In genomic region chr15:81284256-81285031, GRCh38 we compare ENCODE assay signal across 14 cellular contexts. TPM values are rescaled to one million over a fixed set of nuclear protein-coding genes. Genes with fewer than 3 reads are reported as not detected.
DNase-seq lines count a peak whose midpoint lies in the region; ATAC-seq lines count a peak whose summit lies in the region.
"Had no signal": no experiment of that assay in that cellular context is flagged by ENCODE, and none has a peak within 500 bp of the region (broad histone marks: within the 10 kb centered on the region; RNA-seq: fewer than 3 reads in every experiment).

No MANE protein-coding gene starts in this region.

- no peaks in the 10 kb centered on the region for H3K4me1 ChIP-seq in Karpas-422 (ENCODE audit: low read length)
- H3K4me1 ChIP-seq: foreskin keratinocyte had no signal

- H3K9ac ChIP-seq in Karpas-422 (ENCODE audit: low read length): no peak overlapping the region

- peaks cover 8% of the 10 kb centered on the region for H3K9me3 Mint-ChIP-seq in activated naive CD4-positive, alpha-beta T cell treated with anti-CD3 and anti-CD28 coated beads, Interleukin-2, amount 50 U/mL, for 24 hours
- H3K9me3 Mint-ChIP-seq in activated T-helper 1 cell treated with anti-CD3 and anti-CD28 coated beads, Interleukin-12 subunit alpha, Interleukin-12 subunit beta, Interleukin-2, Interleukin-4 antibody, amounts not matched to agents 30 ng/mL and 10 ng/mL and 1 ng/mL, durations not matched to agents 14 hours and 24 hours and 36 hours: peaks cover 13% of the 10 kb centered on the region
- H3K9me3 Mint-ChIP-seq in stimulated activated naive CD8-positive, alpha-beta T cell treated with anti-CD3 and anti-CD28 coated beads, Interleukin-15, amount 100 ng/mL, for 72 hours: peaks cover 18 to 22% of the 10 kb centered on the region in 2 donors

- no peak for DNase-seq in activated naive CD4-positive, alpha-beta T cell (lab: John Stamatoyannopoulos, UW)
- DNase-seq in activated T-helper 1 cell treated with anti-CD3 and anti-CD28 coated beads, Interleukin-12 subunit alpha, Interleukin-12 subunit beta, Interleukin-2, Interleukin-4 antibody, amounts not matched to agents 30 ng/mL and 10 ng/mL and 1 ng/mL, durations not matched to agents 14 hours and 24 hours and 36 hours (ENCODE audit: low spot score): no peak
- no peak for DNase-seq in stimulated activated naive CD8-positive, alpha-beta T cell treated with anti-CD3 and anti-CD28 coated beads, Interleukin-15, amount 100 ng/mL, for 72 hours
- no peak for DNase-seq in Karpas-422
- DNase-seq in NCI-H446 treated with DMSO at 0.1 percent for 48 hours (lab: John Stamatoyannopoulos, UW): no peak
- DNase-seq: foreskin keratinocyte, NCI-H2227 treated with DMSO at 0.1 percent for 48 hours, SW 1271 had no signal

- peaks cover 86% of the 10 kb centered on the region for H3K4me1 Mint-ChIP-seq in activated naive CD4-positive, alpha-beta T cell treated with anti-CD3 and anti-CD28 coated beads, Interleukin-2, amount 50 U/mL, for 24 hours
- peaks cover 49% of the 10 kb centered on the region for H3K4me1 Mint-ChIP-seq in activated T-helper 1 cell treated with anti-CD3 and anti-CD28 coated beads, Interleukin-12 subunit alpha, Interleukin-12 subunit beta, Interleukin-2, Interleukin-4 antibody, amounts not matched to agents 30 ng/mL and 10 ng/mL and 1 ng/mL, durations not matched to agents 14 hours and 24 hours and 36 hours (ENCODE audit: low read depth)
- peaks cover 85% of the 10 kb centered on the region for H3K4me1 Mint-ChIP-seq in stimulated activated naive CD8-positive, alpha-beta T cell treated with anti-CD3 and anti-CD28 coated beads, Interleukin-15, amount 100 ng/mL, for 72 hours

- no peak overlapping the region for H3K27ac ChIP-seq in Karpas-422 (ENCODE audit: low read length)
- H3K27ac ChIP-seq: foreskin keratinocyte had no signal

- H3K9me2 ChIP-seq in Karpas-422 (replicated peaks; ENCODE audit: insufficient read depth, low read length): no peaks in the 10 kb centered on the region

- intact Hi-C loops in activated T-helper 1 cell treated with anti-CD3 and anti-CD28 coated beads, Interleukin-12 subunit alpha, Interleukin-12 subunit beta, Interleukin-2, Interleukin-4 antibody, amounts not matched to agents 30 ng/mL and 10 ng/mL and 1 ng/mL, durations not matched to agents 14 hours and 24 hours and 36 hours (cut with micrococcal nuclease): no loop called here

- H3K9me3 ChIP-seq in Karpas-422 (ENCODE audit: low read length): no peaks in the 10 kb centered on the region

- no peaks in the 10 kb centered on the region for H3K27me3 Mint-ChIP-seq in activated naive CD4-positive, alpha-beta T cell treated with anti-CD3 and anti-CD28 coated beads, Interleukin-2, amount 50 U/mL, for 24 hours
- peaks cover 2% of the 10 kb centered on the region for H3K27me3 Mint-ChIP-seq in activated T-helper 1 cell treated with anti-CD3 and anti-CD28 coated beads, Interleukin-12 subunit alpha, Interleukin-12 subunit beta, Interleukin-2, Interleukin-4 antibody, amounts not matched to agents 30 ng/mL and 10 ng/mL and 1 ng/mL, durations not matched to agents 14 hours and 24 hours and 36 hours (ENCODE audit: insufficient read depth)
- no peaks in the 10 kb centered on the region for H3K27me3 Mint-ChIP-seq in stimulated activated naive CD8-positive, alpha-beta T cell treated with anti-CD3 and anti-CD28 coated beads, Interleukin-15, amount 100 ng/mL, for 72 hours
- H3K27me3 Mint-ChIP-seq: central memory CD8-positive, alpha-beta T cell had no signal

- H3K27ac Mint-ChIP-seq in activated naive CD4-positive, alpha-beta T cell treated with anti-CD3 and anti-CD28 coated beads, Interleukin-2, amount 50 U/mL, for 24 hours: peak overlapping the region; percentile 36
- H3K27ac Mint-ChIP-seq in activated T-helper 1 cell treated with anti-CD3 and anti-CD28 coated beads, Interleukin-12 subunit alpha, Interleukin-12 subunit beta, Interleukin-2, Interleukin-4 antibody, amounts not matched to agents 30 ng/mL and 10 ng/mL and 1 ng/mL, durations not matched to agents 14 hours and 24 hours and 36 hours: peak overlapping the region; percentile 16
- peak overlapping the region; percentile 38 to 67 for H3K27ac Mint-ChIP-seq in stimulated activated naive CD8-positive, alpha-beta T cell treated with anti-CD3 and anti-CD28 coated beads, Interleukin-15, amount 100 ng/mL, for 72 hours
- H3K27ac Mint-ChIP-seq: stimulated activated effector memory CD8-positive, alpha-beta T cell treated with anti-CD3 and anti-CD28 coated beads, Interleukin-12 subunit alpha, Interleukin-12 subunit beta, amount 100 ng/mL, for 72 hours had no signal

- H3K4me3 ChIP-seq in Karpas-422 (ENCODE audit: low read length): no peak overlapping the region
- H3K4me3 ChIP-seq: smooth muscle cell had no signal

- H2AFZ ChIP-seq in Karpas-422 (ENCODE audit: low read length): no peak overlapping the region

- no peak overlapping the region for H3K4me2 ChIP-seq in Karpas-422 (ENCODE audit: low read depth, low read length, poor library complexity, severe bottlenecking)
- H3K4me2 ChIP-seq: smooth muscle cell had no signal

- no peaks in the 10 kb centered on the region for H3K27me3 ChIP-seq in Karpas-422 (ENCODE audit: low read length)
- H3K27me3 ChIP-seq: foreskin keratinocyte had no signal

- no peaks in the 10 kb centered on the region for H4K20me1 ChIP-seq in Karpas-422 (ENCODE audit: insufficient read depth, low read depth, low read length)

- H3K4me3 Mint-ChIP-seq in activated naive CD4-positive, alpha-beta T cell treated with anti-CD3 and anti-CD28 coated beads, Interleukin-2, amount 50 U/mL, for 24 hours: peak overlapping the region; percentile 94
- H3K4me3 Mint-ChIP-seq in activated T-helper 1 cell treated with anti-CD3 and anti-CD28 coated beads, Interleukin-12 subunit alpha, Interleukin-12 subunit beta, Interleukin-2, Interleukin-4 antibody, amounts not matched to agents 30 ng/mL and 10 ng/mL and 1 ng/mL, durations not matched to agents 14 hours and 24 hours and 36 hours: no peak overlapping the region
- peak overlapping the region; percentile 7 to 82 for H3K4me3 Mint-ChIP-seq in stimulated activated naive CD8-positive, alpha-beta T cell treated with anti-CD3 and anti-CD28 coated beads, Interleukin-15, amount 100 ng/mL, for 72 hours
- H3K4me3 Mint-ChIP-seq: stimulated activated effector memory CD8-positive, alpha-beta T cell treated with anti-CD3 and anti-CD28 coated beads, Interleukin-12 subunit alpha, Interleukin-12 subunit beta, amount 100 ng/mL, for 72 hours had no signal

- H3K36me3 Mint-ChIP-seq in activated naive CD4-positive, alpha-beta T cell treated with anti-CD3 and anti-CD28 coated beads, Interleukin-2, amount 50 U/mL, for 24 hours: peaks cover 16% of the 10 kb centered on the region
- H3K36me3 Mint-ChIP-seq in activated T-helper 1 cell treated with anti-CD3 and anti-CD28 coated beads, Interleukin-12 subunit alpha, Interleukin-12 subunit beta, Interleukin-2, Interleukin-4 antibody, amounts not matched to agents 30 ng/mL and 10 ng/mL and 1 ng/mL, durations not matched to agents 14 hours and 24 hours and 36 hours (ENCODE audit: low read depth): peaks cover 19% of the 10 kb centered on the region
- H3K36me3 Mint-ChIP-seq: stimulated activated effector memory CD8-positive, alpha-beta T cell treated with anti-CD3 and anti-CD28 coated beads, Interleukin-12 subunit alpha, Interleukin-12 subunit beta, amount 100 ng/mL, for 72 hours had no signal

- H3K79me2 ChIP-seq in Karpas-422 (ENCODE audit: low read length): no peaks in the 10 kb centered on the region

- ATAC-seq in HG03135 (IDR thresholded peaks at IDR 0.05; ENCODE audit: unreplicated experiment): peak; percentile 50
- ATAC-seq in stimulated activated naive CD8-positive, alpha-beta T cell treated with anti-CD3 and anti-CD28 coated beads, Interleukin-15, amount 100 ng/mL, for 72 hours: no peak
- no peak for ATAC-seq in GM21786 (IDR thresholded peaks at IDR 0.05; ENCODE audit: unreplicated experiment)
- ATAC-seq: foreskin keratinocyte; stimulated activated effector memory CD8-positive, alpha-beta T cell treated with anti-CD3 and anti-CD28 coated beads, Interleukin-12 subunit alpha, Interleukin-12 subunit beta, amount 100 ng/mL, for 72 hours had no signal

- no peaks in the 10 kb centered on the region for H3K36me3 ChIP-seq in Karpas-422 (ENCODE audit: insufficient read depth, low read length)

RNA-seq across cellular contexts. Expression of gene STARD5, which starts 39.5 kb away (rescaled TPM):
- total RNA-seq in activated T-helper 1 cell treated with anti-CD3 and anti-CD28 coated beads, Interleukin-12 subunit alpha, Interleukin-12 subunit beta, Interleukin-2, Interleukin-4 antibody, amounts not matched to agents 30 ng/mL and 10 ng/mL and 1 ng/mL, durations not matched to agents 14 hours and 24 hours and 36 hours: 4.5 and 4.6 TPM in 2 replicates
- 0.22 and 0.87 TPM in 2 replicates for total RNA-seq in Karpas-422 (2014; rRNA removed; shearing (Covaris generic); ENCODE audit: low replicate concordance)
